Comparison of ENCODE assay signal across 9 cellular contexts in genomic region chr6:133895573-133896343, GRCh38. TPM values are rescaled to one million over a fixed set of nuclear protein-coding genes. Genes with fewer than 3 reads are reported as not detected.
A peak's percentile ranks its signal among the peaks of the same experiment; 100 is the strongest.
DNase-seq lines count a peak whose midpoint lies in the region; ATAC-seq and TF ChIP-seq lines count a peak whose summit lies in the region.
"Had no signal": no experiment of that assay in that cellular context is flagged by ENCODE, and none has a peak within 500 bp of the region (broad histone marks: within the 10 kb centered on the region; RNA-seq: fewer than 3 reads in every experiment).

No MANE protein-coding gene starts in this region.

- TF ChIP-seq CTCF in BJ (IDR thresholded peaks at IDR 0.05; ENCODE audit: insufficient read depth, low read depth, low read length): 0 out of 2 replicates have a peak, but pooled peaks have one; percentile 16

- no peaks in the 10 kb centered on the region for H3K79me1 ChIP-seq in trophoblast cell (ENCODE audit: low read length)

- peaks cover 53% of the 10 kb centered on the region for H3K27me3 ChIP-seq in BJ (ENCODE audit: control insufficient read depth, insufficient read depth, low read length)
- peaks cover 56% of the 10 kb centered on the region for H3K27me3 ChIP-seq in adipocyte (replicated peaks; ENCODE audit: control insufficient read depth, insufficient read depth, low read length)
- H3K27me3 ChIP-seq in right cardiac atrium (ENCODE audit: control insufficient read depth, insufficient read depth): no peaks in the 10 kb centered on the region
- peaks cover 55% of the 10 kb centered on the region for H3K27me3 ChIP-seq in trophoblast cell (ENCODE audit: insufficient read depth, low read length)
- peaks cover 41% of the 10 kb centered on the region for H3K27me3 ChIP-seq in CD8-positive, alpha-beta memory T cell (ENCODE audit: insufficient read depth, low read length, poor library complexity, severe bottlenecking)

- no peak overlapping the region for H3K14ac ChIP-seq in trophoblast cell (ENCODE audit: low read length)

- H3K9ac ChIP-seq in adipocyte (ENCODE audit: low read length) (peak overlapping the region; percentile 65), trophoblast cell (ENCODE audit: low read length) (no peak overlapping the region)

- H3K4me3 Mint-ChIP-seq in CD8-positive, alpha-beta memory T cell: peak overlapping the region in 1 of 7 donors; percentile 33

- no peak overlapping the region for H4K8ac ChIP-seq in trophoblast cell (ENCODE audit: low read depth, low read length)

- H2AFZ ChIP-seq in trophoblast cell (ENCODE audit: insufficient read depth, low read length, poor library complexity): no peak overlapping the region

- no peak overlapping the region for H3K27ac Mint-ChIP-seq in CD8-positive, alpha-beta memory T cell

- H2BK120ac ChIP-seq in trophoblast cell (ENCODE audit: insufficient read depth, low read length, poor library complexity): no peak overlapping the region

- CTCF ChIA-PET in BJ (lab: Yijun Ruan, JAX): interaction anchor here (1.0 to 1.6 kb wide), 5 partner anchors 9 to 327 kb away, joined by 3 to 6 read pairs (median 3); no protein-coding TSS in a partner anchor
- CTCF ChIA-PET in CD8-positive, alpha-beta memory T cell (lab: Charles Lee): no interaction called here

- H3K9me3 ChIP-seq in adipocyte (ENCODE audit: control insufficient read depth, low read length): no peaks in the 10 kb centered on the region
- H3K9me3 ChIP-seq in right cardiac atrium (ENCODE audit: control insufficient read depth, low read length): no peaks in the 10 kb centered on the region
- H3K9me3 ChIP-seq in trophoblast cell (ENCODE audit: insufficient read depth, low read depth, low read length): no peaks in the 10 kb centered on the region
- H3K9me3 ChIP-seq in CD8-positive, alpha-beta memory T cell (ENCODE audit: low read length): no peaks in the 10 kb centered on the region

- H2AK5ac ChIP-seq in trophoblast cell (ENCODE audit: low read length): no peak overlapping the region

- no peak overlapping the region for H3K18ac ChIP-seq in trophoblast cell (ENCODE audit: low read length)

- no peak overlapping the region for H4K91ac ChIP-seq in trophoblast cell (ENCODE audit: low read depth, low read length)

- no peak overlapping the region for H3K23ac ChIP-seq in trophoblast cell (ENCODE audit: low read length)

- peaks cover 17 to 34% (median 27%) of the 10 kb centered on the region in 3 donors for H3K4me1 Mint-ChIP-seq in CD8-positive, alpha-beta memory T cell

- no peak overlapping the region for H2BK5ac ChIP-seq in trophoblast cell (ENCODE audit: low read depth, low read length, poor library complexity)

- no peak overlapping the region for H3K4ac ChIP-seq in trophoblast cell (ENCODE audit: low read depth, low read length)

- 3% methylated on average over 45 of the region's 45 CpGs for WGBS in right cardiac atrium
- WGBS in trophoblast cell (ENCODE audit: extremely low coverage, insufficient coverage, insufficient read length): no CpG with 5 or more reads among the region's 45 CpGs

- peaks cover 54 to 79% of the 10 kb centered on the region in 2 donors for H3K27me3 Mint-ChIP-seq in CD8-positive, alpha-beta memory T cell

- peaks cover 20% of the 10 kb centered on the region for H3K4me1 ChIP-seq in adipocyte (ENCODE audit: control insufficient read depth, insufficient read depth, low read length)
- no peaks in the 10 kb centered on the region for H3K4me1 ChIP-seq in right cardiac atrium (ENCODE audit: control insufficient read depth, insufficient read depth, low read length)
- H3K4me1 ChIP-seq in trophoblast cell (ENCODE audit: control insufficient read depth in 1 of 2, insufficient read depth in 2 of 2, low read length in 2 of 2): peaks cover 11 to 12% of the 10 kb centered on the region in 2 experiments
- peaks cover 10% of the 10 kb centered on the region for H3K4me1 ChIP-seq in CD8-positive, alpha-beta memory T cell (ENCODE audit: insufficient read depth, low read length)

- no peaks in the 10 kb centered on the region for H3K9me3 Mint-ChIP-seq in CD8-positive, alpha-beta memory T cell

- H3K27ac ChIP-seq in right cardiac atrium (ENCODE audit: low read length) (peak overlapping the region; percentile 38), trophoblast cell (ENCODE audit: low read depth, low read length) (no peak overlapping the region)
- no peak overlapping the region for H3K27ac ChIP-seq in CD8-positive, alpha-beta memory T cell (ENCODE audit: low read depth, low read length)

- H2BK12ac ChIP-seq in trophoblast cell (ENCODE audit: low read length): no peak overlapping the region

- DNase-seq in BJ (ENCODE audit: low read depth) (no peak), adipocyte (ENCODE audit: low read depth) (no peak), right cardiac atrium (peak; percentile 61 to 88 (median 87)), trophoblast cell (peak in 1 of 2 donors; percentile 26)
- DNase-seq in activated CD4-positive, alpha-beta T cell treated with anti-CD3 and anti-CD28 coated beads, Interleukin-2, amount 50 U/mL, for 48 hours: no peak
- no peak for DNase-seq in CD8-positive, alpha-beta memory T cell
- DNase-seq in activated T-cell treated with anti-CD3 and anti-CD28 coated beads, Interleukin-2, amount 50 U/mL, for 1 hour: no peak
- DNase-seq: DMS79 had no signal

- H3K36me3 ChIP-seq in BJ (ENCODE audit: control insufficient read depth, insufficient read depth, low read length) (no peaks in the 10 kb centered on the region; the same call in 1 of the 2 replicates), adipocyte (ENCODE audit: control insufficient read depth, insufficient read depth, low read length, severe bottlenecking) (no peaks in the 10 kb centered on the region), trophoblast cell (ENCODE audit: control insufficient read depth in 1 of 2, insufficient read depth in 2 of 2, low read length in 2 of 2) (no peaks in the 10 kb centered on the region)
- no peaks in the 10 kb centered on the region for H3K36me3 ChIP-seq in CD8-positive, alpha-beta memory T cell (ENCODE audit: insufficient read depth, low read length)

- H3K4me3 ChIP-seq in BJ (ENCODE audit: low read depth, low read length) (no peak overlapping the region), adipocyte (ENCODE audit: low read length) (peak overlapping the region; percentile 73), right cardiac atrium (ENCODE audit: low read length) (peak overlapping the region; percentile 26), trophoblast cell (ENCODE audit: low read depth, low read length) (no peak overlapping the region)
- H3K4me3 ChIP-seq in CD8-positive, alpha-beta memory T cell (ENCODE audit: low read length): no peak overlapping the region

- no peaks in the 10 kb centered on the region for H3K36me3 Mint-ChIP-seq in CD8-positive, alpha-beta memory T cell

- no peaks in the 10 kb centered on the region for H3K79me2 ChIP-seq in trophoblast cell (ENCODE audit: control insufficient read depth, insufficient read depth, low read length, poor library complexity)

- H4K12ac ChIP-seq in trophoblast cell (ENCODE audit: low read depth, low read length): no peak overlapping the region

- ATAC-seq in right cardiac atrium: peak; percentile 81 to 91
- no peak for ATAC-seq in HG03135 (IDR thresholded peaks at IDR 0.05; ENCODE audit: unreplicated experiment)

- POLR2A ChIA-PET in BJ (lab: Charles Lee): no interaction called here
- POLR2A ChIA-PET in CD8-positive, alpha-beta memory T cell (lab: Charles Lee): no interaction called here

- intact Hi-C loops in right cardiac atrium (cut with DNase I): no loop called here

- H3K4me2 ChIP-seq in trophoblast cell (ENCODE audit: low read length): peak overlapping the region; percentile 6

RNA-seq across cellular contexts. Expression of gene TCF21, which starts 6.8 kb away (rescaled TPM):
- polyA plus RNA-seq in BJ (2011; rRNA removed): 0.09 and 0.16 TPM in 2 replicates
- 0.09 TPM in 1 of 2 replicates, not detected in the other for polyA minus RNA-seq in BJ (2011; rRNA and poly(A)+ RNA removed)
- 10 to 100 TPM in 3 of 4 donors, 1 to 10 TPM in 1; 10.0 to 25.4 (median 12.9) TPM for total RNA-seq in right cardiac atrium
- polyA plus RNA-seq in right cardiac atrium: 7.9 TPM
- 0.01 TPM in 2 replicates for polyA plus RNA-seq in trophoblast cell (2013)
- total RNA-seq in CD8-positive, alpha-beta memory T cell: not detected
- not detected for polyA plus RNA-seq in CD8-positive, alpha-beta memory T cell

RNA-seq across cellular contexts. Expression of gene TBPL1, which starts 57.3 kb away (rescaled TPM):
- 36.2 and 37.0 TPM in 2 replicates for polyA plus RNA-seq in BJ (2011; rRNA removed)
- 4.3 and 4.7 TPM in 2 replicates for polyA minus RNA-seq in BJ (2011; rRNA and poly(A)+ RNA removed)
- 10 to 100 TPM; 24.8 to 32.0 (median 25.9) TPM for total RNA-seq in right cardiac atrium
- polyA plus RNA-seq in right cardiac atrium: 30.2 TPM
- 132 and 134 TPM in 2 replicates for polyA plus RNA-seq in trophoblast cell (2013)
- 10 to 100 TPM; 51.9 to 52.8 TPM for total RNA-seq in CD8-positive, alpha-beta memory T cell
- polyA plus RNA-seq in CD8-positive, alpha-beta memory T cell: 70.9 TPM

Comparison
In these comparisons a context has a peak if more than half of its experiments do, and no peak if none do; other contexts are left out.
1. DNase-seq: peak in right cardiac atrium (3 of 3); none in BJ (single experiment), adipocyte (single experiment), activated CD4-positive, alpha-beta T cell treated with anti-CD3 and anti-CD28 coated beads, Interleukin-2, amount 50 U/mL, for 48 hours (0 of 2), CD8-positive, alpha-beta memory T cell (0 of 5) and activated T-cell treated with anti-CD3 and anti-CD28 coated beads, Interleukin-2, amount 50 U/mL, for 1 hour (single experiment).
2. H3K4me3 ChIP-seq: peak in adipocyte (single experiment) and right cardiac atrium (single experiment); none in BJ (single experiment), trophoblast cell (single experiment) and CD8-positive, alpha-beta memory T cell (single experiment).